11 cellular contexts compared by ENCODE assay signal in genomic region chr11:46521947-46522681, GRCh38.
DNase-seq lines count a peak whose midpoint lies in the region; ATAC-seq and TF ChIP-seq lines count a peak whose summit lies in the region.
"Had no signal": no experiment of that assay in that cellular context is flagged by ENCODE, and none has a peak within 500 bp of the region (broad histone marks: within the 10 kb centered on the region; RNA-seq: fewer than 3 reads in every experiment).

No MANE protein-coding gene starts in this region.

- DNase-seq in cardiac muscle cell (ENCODE audit: low read depth in 1 of 2, low spot score in 1 of 2) = peak in 1 of 2 donors; percentile 21
- no peak for DNase-seq in left cardiac atrium
- DNase-seq in RPMI7951 (ENCODE audit: low read depth) = peak; percentile 53
- DNase-seq in foreskin fibroblast = peak in 1 of 2 donors; percentile 41
- no peak for DNase-seq in upper lobe of left lung
- DNase-seq in omental fat pad (ENCODE audit: low spot score) = no peak
- no peak for DNase-seq in NCI-H1092 treated with DMSO at 0.1 percent for 48 hours (lab: John Stamatoyannopoulos, UW)
- DNase-seq in AML-193 (lab: John Stamatoyannopoulos, UW) = no peak
- DNase-seq: BE2C, body of pancreas, natural killer cell had no signal

- H3K4me1 ChIP-seq in cardiac muscle cell (ENCODE audit: low read depth) (peaks cover 19% of the 10 kb centered on the region), upper lobe of left lung (peaks cover 0 to 23% (median 4%) of the 10 kb centered on the region in 4 donors)
- H3K4me1 ChIP-seq: BE2C had no signal

- H3K27ac ChIP-seq in cardiac muscle cell = no peak overlapping the region
- no peak overlapping the region for H3K27ac ChIP-seq in upper lobe of left lung
- H3K27ac ChIP-seq: body of pancreas had no signal

- 69 to 77% methylated on average over 4 of the region's 4 CpGs for WGBS in upper lobe of left lung, 2 donors

- no peak for TF ChIP-seq EP300 in upper lobe of left lung (IDR thresholded peaks at IDR 0.05)

- ATAC-seq in left cardiac atrium (no peak), upper lobe of left lung (ENCODE audit: low FRiP score in 2 of 2) (peak; percentile 57 to 62), omental fat pad (ENCODE audit: low FRiP score) (no peak)
- ATAC-seq: body of pancreas, natural killer cell had no signal

- intact Hi-C loops in left cardiac atrium (cut with DNase I) = no loop called here

- no peak overlapping the region for H3K4me3 ChIP-seq in cardiac muscle cell
- H3K4me3 ChIP-seq in foreskin fibroblast (ENCODE audit: low read depth in 1 of 2, low read length in 2 of 2) = no peak overlapping the region
- no peak overlapping the region for H3K4me3 ChIP-seq in upper lobe of left lung
- H3K4me3 ChIP-seq: body of pancreas had no signal

- H3K36me3 ChIP-seq in cardiac muscle cell = no peaks in the 10 kb centered on the region
- H3K36me3 ChIP-seq in upper lobe of left lung = no peaks in the 10 kb centered on the region
- H3K36me3 ChIP-seq: BE2C had no signal

- H3K9me3 ChIP-seq in cardiac muscle cell (ENCODE audit: low read depth) (no peaks in the 10 kb centered on the region), upper lobe of left lung (peaks cover 0 to 9% (median 0%) of the 10 kb centered on the region in 4 donors)
- H3K9me3 ChIP-seq: BE2C, body of pancreas had no signal

- peak; percentile 11 for TF ChIP-seq CTCF in cardiac muscle cell (IDR thresholded peaks at IDR 0.05; ENCODE audit: low read depth, low read length)
- TF ChIP-seq CTCF in foreskin fibroblast (IDR thresholded peaks at IDR 0.05; ENCODE audit: low read depth, low read length) = peak; percentile 21
- TF ChIP-seq CTCF in upper lobe of left lung (IDR thresholded peaks at IDR 0.05) = no peak
- no peak for TF ChIP-seq CTCF in omental fat pad (IDR thresholded peaks at IDR 0.05)

- TF ChIP-seq POLR2A in upper lobe of left lung (IDR thresholded peaks at IDR 0.05) = no peak

- no peaks in the 10 kb centered on the region for H3K27me3 ChIP-seq in cardiac muscle cell
- no peaks in the 10 kb centered on the region for H3K27me3 ChIP-seq in upper lobe of left lung
- H3K27me3 ChIP-seq: BE2C, body of pancreas had no signal

Comparison
In these comparisons a context has a peak if more than half of its experiments do, and no peak if none do; other contexts are left out.
1. CTCF ChIP-seq: peak in cardiac muscle cell (single experiment) and foreskin fibroblast (single experiment); none in upper lobe of left lung (0 of 6) and omental fat pad (0 of 3).
2. ATAC-seq: peak in upper lobe of left lung (2 of 2); none in left cardiac atrium (0 of 2) and omental fat pad (single experiment).